32 cellular contexts compared by ENCODE assay signal in the genomic region with DNA sequence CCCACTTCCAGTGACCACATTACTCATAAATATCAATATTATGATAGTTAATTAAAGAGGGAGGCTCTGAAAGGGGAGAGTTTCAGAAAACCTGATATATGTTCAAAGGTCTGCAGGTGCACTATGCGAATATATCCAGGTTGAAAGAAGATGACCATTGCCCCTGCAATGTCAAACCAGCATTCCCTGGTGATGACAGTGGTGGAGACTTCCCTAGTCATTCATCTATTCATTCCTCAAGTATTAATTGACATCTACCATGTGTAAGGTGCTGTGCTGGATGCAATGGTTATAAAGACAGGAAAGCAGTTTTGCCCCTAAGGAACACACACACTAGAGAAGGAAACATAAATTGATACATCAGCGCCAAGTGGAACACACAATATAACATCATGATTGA.
A peak's percentile ranks its signal among the peaks of the same experiment; 100 is the strongest.
DNase-seq lines count a peak whose midpoint lies in the region; ATAC-seq lines count a peak whose summit lies in the region.
"Had no signal": no experiment of that assay in that cellular context is flagged by ENCODE, and none has a peak within 500 bp of the region (broad histone marks: within the 10 kb centered on the region; RNA-seq: fewer than 3 reads in every experiment).

No MANE protein-coding gene starts in this region.

- H3K27ac ChIP-seq in BLaER1 (no peak overlapping the region), trophoblast cell (ENCODE audit: low read depth, low read length) (no peak overlapping the region)
- H3K27ac ChIP-seq: 22Rv1, C4-2B had no signal

- no peak overlapping the region for H3K14ac ChIP-seq in trophoblast cell (ENCODE audit: low read length)

- peaks cover 53% of the 10 kb centered on the region for H3K9me3 ChIP-seq in BLaER1
- no peaks in the 10 kb centered on the region for H3K9me3 ChIP-seq in trophoblast cell (ENCODE audit: insufficient read depth, low read depth, low read length)
- H3K9me3 ChIP-seq: A549, BE2C, Caco-2 had no signal

- no peak overlapping the region for H3K18ac ChIP-seq in trophoblast cell (ENCODE audit: low read length)

- no peak overlapping the region for H4K12ac ChIP-seq in trophoblast cell (ENCODE audit: low read depth, low read length)

- H3K36me3 ChIP-seq in BLaER1, result peaks cover 7% of the 10 kb centered on the region; the same call in 1 of the 2 replicates
- no peaks in the 10 kb centered on the region for H3K36me3 ChIP-seq in trophoblast cell (ENCODE audit: control insufficient read depth in 1 of 2, insufficient read depth in 2 of 2, low read length in 2 of 2)
- H3K36me3 ChIP-seq: BE2C had no signal

- H3K27me3 ChIP-seq in BLaER1, result no peaks in the 10 kb centered on the region
- no peaks in the 10 kb centered on the region for H3K27me3 ChIP-seq in trophoblast cell (ENCODE audit: insufficient read depth, low read length)
- H3K27me3 ChIP-seq: BE2C; BLaER1 treated with 17β-estradiol and CSF1 and Interleukin-3, amounts not matched to agents 10 nM and 100 nM had no signal

- no peak overlapping the region for H2AFZ ChIP-seq in trophoblast cell (ENCODE audit: insufficient read depth, low read length, poor library complexity)

- H3K4me3 ChIP-seq in BLaER1 (no peak overlapping the region), trophoblast cell (ENCODE audit: low read depth, low read length) (no peak overlapping the region)
- H3K4me3 ChIP-seq: A549; BLaER1 treated with 17β-estradiol and CSF1 and Interleukin-3, amounts not matched to agents 10 nM and 100 nM had no signal

- no peak overlapping the region for H2AK5ac ChIP-seq in trophoblast cell (ENCODE audit: low read length)

- no peak overlapping the region for H2BK5ac ChIP-seq in trophoblast cell (ENCODE audit: low read depth, low read length, poor library complexity)

- no peak overlapping the region for H2BK120ac ChIP-seq in trophoblast cell (ENCODE audit: insufficient read depth, low read length, poor library complexity)

- no peak overlapping the region for H3K4ac ChIP-seq in trophoblast cell (ENCODE audit: low read depth, low read length)

- H3K79me1 ChIP-seq in trophoblast cell (ENCODE audit: low read length), result no peaks in the 10 kb centered on the region

- H3K23ac ChIP-seq in trophoblast cell (ENCODE audit: low read length), result no peak overlapping the region

- H3K4me1 ChIP-seq in BLaER1, result peaks cover 66% of the 10 kb centered on the region
- no peaks in the 10 kb centered on the region for H3K4me1 ChIP-seq in trophoblast cell (ENCODE audit: control insufficient read depth in 1 of 2, insufficient read depth in 2 of 2, low read length in 2 of 2)
- H3K4me1 ChIP-seq: BE2C, Caco-2 had no signal

- no peak overlapping the region for H2BK12ac ChIP-seq in trophoblast cell (ENCODE audit: low read length)

- H3K4me2 ChIP-seq in BLaER1 (peak overlapping the region; percentile 75; the same call in 1 of the 2 replicates), trophoblast cell (ENCODE audit: low read length) (no peak overlapping the region)

- no peaks in the 10 kb centered on the region for H4K20me1 ChIP-seq in BLaER1
- H4K20me1 ChIP-seq: BLaER1 treated with 17β-estradiol and CSF1 and Interleukin-3, amounts not matched to agents 10 nM and 100 nM had no signal

- DNase-seq in iris pigment epithelial cell (ENCODE audit: low read depth) (peak; percentile 17), kidney tubule cell (ENCODE audit: low spot score) (peak; percentile 51), trophoblast cell (peak; percentile 40 to 57), H4 (ENCODE audit: low spot score) (no peak)
- DNase-seq: 8988T; ACHN; AML-193; BE2C; C1 segment of cervical spinal cord; Caco-2; Calu3; CD4-positive, alpha-beta memory T cell; CD4-positive, alpha-beta T cell; CD4-positive, CD25-positive, alpha-beta regulatory T cell; CD8-positive, alpha-beta memory T cell; CD8-positive, alpha-beta T cell; COR-L47; DMS 273 treated with DMSO at 0.1 percent for 48 hours; DMS153; DMS53; DMS79; DMS79 treated with DMSO at 0.1 percent for 48 hours; DND-41; EL had no signal

- H4K91ac ChIP-seq in trophoblast cell (ENCODE audit: low read depth, low read length), result no peak overlapping the region

- H4K8ac ChIP-seq in trophoblast cell (ENCODE audit: low read depth, low read length), result no peak overlapping the region

- ATAC-seq in GM18868 (IDR thresholded peaks at IDR 0.05; ENCODE audit: unreplicated experiment) (no peak), GM18870 (IDR thresholded peaks at IDR 0.05; ENCODE audit: unreplicated experiment) (no peak), GM21515 (IDR thresholded peaks at IDR 0.05; ENCODE audit: unreplicated experiment) (no peak)
- ATAC-seq: A549; CD8-positive, alpha-beta T cell had no signal

- H3K79me2 ChIP-seq in trophoblast cell (ENCODE audit: control insufficient read depth, insufficient read depth, low read length, poor library complexity), result no peaks in the 10 kb centered on the region

- no CpG with 5 or more reads among the region's 2 CpGs for WGBS in trophoblast cell (ENCODE audit: extremely low coverage, insufficient coverage, insufficient read length)

- no peak overlapping the region for H3K9ac ChIP-seq in BLaER1
- no peak overlapping the region for H3K9ac ChIP-seq in trophoblast cell (ENCODE audit: low read length)
- H3K9ac ChIP-seq: BLaER1 treated with 17β-estradiol and CSF1 and Interleukin-3, amounts not matched to agents 10 nM and 100 nM had no signal
